In genomic region chr4:90474484-90474883, GRCh38 we compare ENCODE assay signal across 24 cellular contexts.
"Had no signal": no experiment of that assay in that cellular context is flagged by ENCODE, and none has a peak within 500 bp of the region (broad histone marks: within the 10 kb centered on the region; RNA-seq: fewer than 3 reads in every experiment).

No MANE protein-coding gene starts in this region.

- H3K4me3 ChIP-seq: coronary artery, esophagus squamous epithelium, gastrocnemius medialis, lung, prostate gland, right atrium auricular region, thyroid gland had no signal

- H3K36me3 Mint-ChIP-seq: activated naive CD8-positive, alpha-beta T cell treated with anti-CD3 and anti-CD28 coated beads, Interleukin-2, amount 10 ng/mL, durations not matched to agents 7 days and 5 days; mesothelial cell of epicardium; naive thymus-derived CD8-positive, alpha-beta T cell had no signal

- H3K4me1 ChIP-seq: esophagus squamous epithelium, gastrocnemius medialis, prostate gland, right atrium auricular region, thyroid gland had no signal

- H3K27ac ChIP-seq: coronary artery, esophagus squamous epithelium, gastrocnemius medialis, prostate gland, right atrium auricular region, thyroid gland had no signal

- DNase-seq: activated CD4-positive, alpha-beta T cell treated with anti-CD3 and anti-CD28 coated beads for 1 hour; activated CD8-positive, alpha-beta memory T cell treated with anti-CD3 and anti-CD28 coated beads for 24 hours; activated CD8-positive, alpha-beta memory T cell treated with anti-CD3 and anti-CD28 coated beads, Interleukin-2, amount 50 U/mL, for 4 hours; activated naive CD4-positive, alpha-beta T cell treated with anti-CD3 and anti-CD28 coated beads for 36 hours; activated naive CD8-positive, alpha-beta T cell treated with anti-CD3 and anti-CD28 coated beads, Interleukin-2, amount 10 ng/mL, durations not matched to agents 7 days and 5 days; activated T-cell treated with anti-CD3 and anti-CD28 coated beads, Interleukin-2, amount 50 U/mL, for 24 hours; amniotic stem cell; cerebellar nuclear complex; endodermal cell; esophagus squamous epithelium; gastrocnemius medialis; hypothalamus; left colon; naive thymus-derived CD8-positive, alpha-beta T cell; stimulated activated CD4-positive, alpha-beta T cell treated with anti-CD3 and anti-CD28 coated beads, Interleukin-4, amount 100 ng/mL, for 4 hours; stimulated activated naive CD8-positive, alpha-beta T cell treated with anti-CD3 and anti-CD28 coated beads, Interleukin-15, Interleukin-2, amounts not matched to agents 100 U/mL and 50 U/mL, for 24 hours; substantia nigra; T-helper 1 cell; thyroid gland had no signal

- H3K36me3 ChIP-seq: esophagus squamous epithelium, gastrocnemius medialis, prostate gland, right atrium auricular region, thyroid gland had no signal

- H3K27me3 ChIP-seq: esophagus squamous epithelium, gastrocnemius medialis, right atrium auricular region, thyroid gland had no signal

- H3K4me1 Mint-ChIP-seq: activated naive CD8-positive, alpha-beta T cell treated with anti-CD3 and anti-CD28 coated beads, Interleukin-2, amount 10 ng/mL, durations not matched to agents 7 days and 5 days; mesothelial cell of epicardium; naive thymus-derived CD8-positive, alpha-beta T cell had no signal

- H3K4me3 Mint-ChIP-seq: activated naive CD4-positive, alpha-beta T cell treated with anti-CD3 and anti-CD28 coated beads for 36 hours; activated naive CD8-positive, alpha-beta T cell treated with anti-CD3 and anti-CD28 coated beads, Interleukin-2, amount 10 ng/mL, durations not matched to agents 7 days and 5 days; activated T-cell treated with anti-CD3 and anti-CD28 coated beads, Interleukin-2, amount 50 U/mL, for 24 hours; endodermal cell; mesothelial cell of epicardium; naive thymus-derived CD8-positive, alpha-beta T cell had no signal

- ATAC-seq: gastrocnemius medialis; left colon; naive thymus-derived CD8-positive, alpha-beta T cell; stimulated activated naive CD8-positive, alpha-beta T cell treated with anti-CD3 and anti-CD28 coated beads, Interleukin-15, Interleukin-2, amounts not matched to agents 100 U/mL and 50 U/mL, for 24 hours had no signal

- H3K9me3 Mint-ChIP-seq: activated naive CD8-positive, alpha-beta T cell treated with anti-CD3 and anti-CD28 coated beads, Interleukin-2, amount 10 ng/mL, durations not matched to agents 7 days and 5 days; activated T-cell treated with anti-CD3 and anti-CD28 coated beads, Interleukin-2, amount 50 U/mL, for 24 hours; mesothelial cell of epicardium had no signal

- H3K27ac Mint-ChIP-seq: activated naive CD4-positive, alpha-beta T cell treated with anti-CD3 and anti-CD28 coated beads for 36 hours; activated naive CD8-positive, alpha-beta T cell treated with anti-CD3 and anti-CD28 coated beads, Interleukin-2, amount 10 ng/mL, durations not matched to agents 7 days and 5 days; activated T-cell treated with anti-CD3 and anti-CD28 coated beads, Interleukin-2, amount 50 U/mL, for 24 hours; endodermal cell; mesothelial cell of epicardium; naive thymus-derived CD8-positive, alpha-beta T cell had no signal

- H3K27me3 Mint-ChIP-seq: activated naive CD8-positive, alpha-beta T cell treated with anti-CD3 and anti-CD28 coated beads, Interleukin-2, amount 10 ng/mL, durations not matched to agents 7 days and 5 days; activated T-cell treated with anti-CD3 and anti-CD28 coated beads, Interleukin-2, amount 50 U/mL, for 24 hours; naive thymus-derived CD8-positive, alpha-beta T cell had no signal

- H3K9me3 ChIP-seq: esophagus squamous epithelium, gastrocnemius medialis, prostate gland, thyroid gland had no signal
